In the genomic region with DNA sequence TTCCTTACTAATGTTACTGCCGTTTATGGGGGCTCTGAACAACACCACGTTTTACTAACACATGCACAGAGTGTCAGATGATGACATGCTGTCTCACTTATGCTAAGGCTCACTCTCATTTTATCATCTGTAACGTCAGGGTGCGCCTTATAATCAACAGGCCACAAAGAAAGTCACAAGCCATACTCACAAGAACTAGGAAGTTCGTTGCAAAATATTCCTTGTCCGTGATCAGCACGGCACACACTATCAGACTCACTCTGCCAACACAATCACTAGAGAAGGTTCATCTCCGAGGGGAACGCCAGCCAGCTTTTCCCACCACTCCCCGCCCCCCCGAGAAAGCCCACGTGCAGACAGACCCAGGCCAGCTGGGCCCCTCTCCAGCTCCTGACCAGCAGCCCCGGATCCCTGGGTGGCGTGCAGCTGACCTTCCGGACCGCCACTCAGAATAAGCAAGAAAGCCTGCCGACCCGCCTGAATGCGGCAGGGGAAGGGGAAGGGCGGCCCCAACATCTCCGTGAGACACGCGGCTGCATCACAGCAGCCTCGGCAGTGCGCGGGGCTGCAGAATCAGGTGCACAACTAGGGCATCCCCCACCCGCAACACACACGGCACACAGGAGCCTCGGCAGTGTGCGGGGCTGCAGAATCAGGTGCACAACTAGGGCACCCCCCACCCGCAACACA, we compare ENCODE assay signal across 10 cellular contexts. TPM values are rescaled to one million over a fixed set of nuclear protein-coding genes. Genes with fewer than 3 reads are reported as not detected.
DNase-seq lines count a peak whose midpoint lies in the region; ATAC-seq and TF ChIP-seq lines count a peak whose summit lies in the region.
"Had no signal": no experiment of that assay in that cellular context is flagged by ENCODE, and none has a peak within 500 bp of the region (broad histone marks: within the 10 kb centered on the region; RNA-seq: fewer than 3 reads in every experiment).

No MANE protein-coding gene starts in this region.

- H3K27me3 ChIP-seq in esophagus muscularis mucosa (no peaks in the 10 kb centered on the region), prostate gland (replicated peaks; ENCODE audit: insufficient read depth) (no peaks in the 10 kb centered on the region), SJCRH30 (no peaks in the 10 kb centered on the region), brain microvascular endothelial cell (replicated peaks) (no peaks in the 10 kb centered on the region)

- no peak for TF ChIP-seq POLR2A in esophagus muscularis mucosa (IDR thresholded peaks at IDR 0.05; ENCODE audit: low read depth)
- TF ChIP-seq POLR2A in prostate gland (IDR thresholded peaks at IDR 0.05) = no peak

- POLR2A ChIA-PET in RWPE1 (lab: Yijun Ruan, JAX; ENCODE audit: low non-redundant PET) = no interaction called here

- H3K36me3 ChIP-seq in esophagus muscularis mucosa = no peaks in the 10 kb centered on the region
- no peaks in the 10 kb centered on the region for H3K36me3 ChIP-seq in prostate gland
- H3K36me3 ChIP-seq in SJCRH30 = no peaks in the 10 kb centered on the region
- H3K36me3 ChIP-seq in brain microvascular endothelial cell (replicated peaks) = no peaks in the 10 kb centered on the region

- H3K4me1 ChIP-seq in esophagus muscularis mucosa (peaks cover 51 to 61% (median 57%) of the 10 kb centered on the region in 4 donors), prostate gland (replicated peaks) (peaks cover 20% of the 10 kb centered on the region), SJCRH30 (peaks cover 6% of the 10 kb centered on the region; the same call in 1 of the 2 replicates)

- no peak for TF ChIP-seq CTCF in RWPE1 (conservative IDR thresholded peaks at IDR 0.05; ENCODE audit: low read depth)
- TF ChIP-seq CTCF in esophagus muscularis mucosa (IDR thresholded peaks at IDR 0.05) = no peak
- TF ChIP-seq CTCF in prostate gland (IDR thresholded peaks at IDR 0.05) = no peak
- TF ChIP-seq CTCF in brain microvascular endothelial cell (IDR thresholded peaks at IDR 0.05; ENCODE audit: low read depth, low read length, missing control alignments) = no peak

- 64% methylated on average over 5 of the region's 31 CpGs for WGBS in esophagus muscularis mucosa
- 75% methylated on average over 31 of the region's 31 CpGs for WGBS in prostate gland

- in situ Hi-C loops in brain microvascular endothelial cell (cut with HindIII; ENCODE audit: low pct_ligation_motif_present, low sequenced_read_pairs) = no loop called here

- CTCF ChIA-PET in RWPE1 (lab: Yijun Ruan, JAX) = interaction anchor here (2.4 kb wide), 1 partner anchor 49 kb away, joined by 11 read pairs; no protein-coding TSS in a partner anchor

- intact Hi-C loops in esophagus muscularis mucosa (cut with DNase I) = no loop called here
- intact Hi-C loops in prostate gland (cut with DNase I) = no loop called here

- H3K4me3 ChIP-seq in esophagus muscularis mucosa = no peak overlapping the region
- H3K4me3 ChIP-seq in prostate gland = no peak overlapping the region
- H3K4me3 ChIP-seq in SJCRH30 = no peak overlapping the region
- no peak overlapping the region for H3K4me3 ChIP-seq in brain microvascular endothelial cell (ENCODE audit: low read depth, low read length)

- H3K27ac ChIP-seq in RWPE1 (peak overlapping the region; percentile 88; the same call in 1 of the 2 replicates), esophagus muscularis mucosa (replicated peaks in 1 of 4) (peak overlapping the region; percentile 8 to 96 (median 94)), prostate gland (peak overlapping the region; percentile 18 to 92), SJCRH30 (no peak overlapping the region), brain microvascular endothelial cell (no peak overlapping the region)

- no peak for ATAC-seq in HG02870 (IDR thresholded peaks at IDR 0.05; ENCODE audit: unreplicated experiment)
- ATAC-seq: activated T-helper 17 cell treated with anti-CD3 and anti-CD28 coated beads, Interleukin-2, amount 50 U/mL, for 72 hours had no signal

- no peaks in the 10 kb centered on the region for H3K9me3 ChIP-seq in esophagus muscularis mucosa
- no peaks in the 10 kb centered on the region for H3K9me3 ChIP-seq in prostate gland
- H3K9me3 ChIP-seq in SJCRH30 (replicated peaks) = no peaks in the 10 kb centered on the region

- no peak for TF ChIP-seq EP300 in esophagus muscularis mucosa (IDR thresholded peaks at IDR 0.05)

- DNase-seq in GF-D8 (lab: John Stamatoyannopoulos, UW) (peak; percentile 71), RWPE1 (ENCODE audit: low spot score) (no peak), esophagus muscularis mucosa (ENCODE audit: extremely low spot score) (no peak), prostate gland (ENCODE audit: low spot score) (no peak), SJCRH30 (no peak), brain microvascular endothelial cell (no peak)
- DNase-seq: NCI-H1417 treated with DMSO at 0.1 percent for 48 hours; stimulated activated naive CD4-positive, alpha-beta T cell had no signal

RNA-seq across cellular contexts. Expression of a gene that starts 2.7 kb away (rescaled TPM):
- total RNA-seq in esophagus muscularis mucosa (10 to 100 TPM; 12.5 to 30.8 (median 25.5) TPM), prostate gland (10 to 100 TPM in 1 of 2 donors, 1 to 10 TPM in 1; 6.1 to 25.9 TPM)
- 0.93 and 2.1 TPM in 2 replicates for total RNA-seq in SJCRH30 (2014; rRNA removed; shearing (Covaris generic))

RNA-seq across cellular contexts. Expression of a gene that starts 46.3 kb away (rescaled TPM):
- total RNA-seq in esophagus muscularis mucosa (10 to 100 TPM in 2 of 4 donors, 1 to 10 TPM in 2; 4.6 to 19.9 (median 11.0) TPM), prostate gland (10 to 100 TPM in 1 of 2 donors, 1 to 10 TPM in 1; 7.4 to 11.5 TPM)
- 0.15 TPM in 1 of 2 replicates, not detected in the other for total RNA-seq in SJCRH30 (2014; rRNA removed; shearing (Covaris generic))

RNA-seq across cellular contexts. Expression of a gene that starts 58.6 kb away (rescaled TPM):
- total RNA-seq in esophagus muscularis mucosa (under 1 TPM in 2 of 4 donors, not detected in 2; 0.23 to 0.66 TPM), prostate gland (1 to 10 TPM; 3.1 to 4.0 TPM)
- total RNA-seq in SJCRH30 (2014; rRNA removed; shearing (Covaris generic)) = not detected in 2 replicates
- total RNA-seq: activated T-helper 17 cell treated with anti-CD3 and anti-CD28 coated beads, Interleukin-2, amount 50 U/mL, for 72 hours had no signal

Comparison
In these comparisons a context has a peak if more than half of its experiments do, and no peak if none do; other contexts are left out.
1. H3K27ac ChIP-seq: peak in RWPE1 (single experiment), esophagus muscularis mucosa (4 of 4) and prostate gland (2 of 2); none in SJCRH30 (single experiment) and brain microvascular endothelial cell (single experiment).